ENCODE assay signal across 2 cellular contexts in the genomic region with DNA sequence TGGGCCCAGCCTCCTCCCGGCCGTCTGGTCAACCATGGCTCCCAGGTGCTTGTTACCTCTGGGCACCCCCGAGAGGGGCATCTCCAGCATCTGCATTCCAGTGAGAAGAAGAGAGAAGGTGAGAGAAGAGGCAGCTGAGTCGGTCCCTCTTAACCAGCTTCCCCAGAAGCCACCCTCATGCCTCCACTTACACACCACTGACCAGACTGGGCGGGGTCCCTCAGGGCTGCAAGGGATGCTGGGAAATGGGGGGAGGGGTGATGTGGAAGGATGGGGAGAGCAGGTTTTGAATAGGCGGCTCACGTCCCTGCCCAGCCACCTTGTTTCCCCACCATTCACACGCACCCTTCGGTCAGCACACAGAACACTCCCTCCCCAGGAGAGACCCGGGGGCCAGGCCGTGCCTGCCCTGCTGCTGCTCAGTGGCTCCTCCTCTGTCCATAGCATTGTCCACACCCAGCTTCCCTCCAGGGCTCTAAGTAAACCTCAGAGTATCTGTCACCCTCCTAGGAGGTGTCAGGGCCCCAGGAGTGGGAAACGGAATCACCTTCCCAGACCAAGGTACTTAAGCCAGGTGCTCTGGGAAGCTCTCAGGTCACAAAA.
TF ChIP-seq lines count a peak whose summit lies in the region.

No MANE protein-coding gene starts in this region.

TF ChIP-seq in GM23338, 12 proteins besides CTCF, POLR2A, EP300 and RAD21 (continues in another document):
- TF ChIP-seq, protein P1, sequence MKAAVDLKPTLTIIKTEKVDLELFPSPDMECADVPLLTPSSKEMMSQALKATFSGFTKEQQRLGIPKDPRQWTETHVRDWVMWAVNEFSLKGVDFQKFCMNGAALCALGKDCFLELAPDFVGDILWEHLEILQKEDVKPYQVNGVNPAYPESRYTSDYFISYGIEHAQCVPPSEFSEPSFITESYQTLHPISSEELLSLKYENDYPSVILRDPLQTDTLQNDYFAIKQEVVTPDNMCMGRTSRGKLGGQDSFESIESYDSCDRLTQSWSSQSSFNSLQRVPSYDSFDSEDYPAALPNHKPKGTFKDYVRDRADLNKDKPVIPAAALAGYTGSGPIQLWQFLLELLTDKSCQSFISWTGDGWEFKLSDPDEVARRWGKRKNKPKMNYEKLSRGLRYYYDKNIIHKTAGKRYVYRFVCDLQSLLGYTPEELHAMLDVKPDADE (IDR thresholded peaks at IDR 0.05), result no peak
- TF ChIP-seq EZH2phosphoT487 (IDR thresholded peaks at IDR 0.05; ENCODE audit: unreplicated experiment) (no peak), JUNB (IDR thresholded peaks at IDR 0.05; ENCODE audit: unreplicated experiment) (no peak), CREB1 (CRISPR knock-in tag; IDR thresholded peaks at IDR 0.05; ENCODE audit: low read depth) (no peak), EZH2 (IDR thresholded peaks at IDR 0.05; ENCODE audit: low read depth, unreplicated experiment) (no peak), ZNF114 (CRISPR knock-in tag; IDR thresholded peaks at IDR 0.05) (no peak), ZNF331 (CRISPR knock-in tag; IDR thresholded peaks at IDR 0.05; ENCODE audit: low read depth) (no peak), POLR2AphosphoS5 (IDR thresholded peaks at IDR 0.05; ENCODE audit: low read depth) (no peak)
- TF ChIP-seq, protein P2, sequence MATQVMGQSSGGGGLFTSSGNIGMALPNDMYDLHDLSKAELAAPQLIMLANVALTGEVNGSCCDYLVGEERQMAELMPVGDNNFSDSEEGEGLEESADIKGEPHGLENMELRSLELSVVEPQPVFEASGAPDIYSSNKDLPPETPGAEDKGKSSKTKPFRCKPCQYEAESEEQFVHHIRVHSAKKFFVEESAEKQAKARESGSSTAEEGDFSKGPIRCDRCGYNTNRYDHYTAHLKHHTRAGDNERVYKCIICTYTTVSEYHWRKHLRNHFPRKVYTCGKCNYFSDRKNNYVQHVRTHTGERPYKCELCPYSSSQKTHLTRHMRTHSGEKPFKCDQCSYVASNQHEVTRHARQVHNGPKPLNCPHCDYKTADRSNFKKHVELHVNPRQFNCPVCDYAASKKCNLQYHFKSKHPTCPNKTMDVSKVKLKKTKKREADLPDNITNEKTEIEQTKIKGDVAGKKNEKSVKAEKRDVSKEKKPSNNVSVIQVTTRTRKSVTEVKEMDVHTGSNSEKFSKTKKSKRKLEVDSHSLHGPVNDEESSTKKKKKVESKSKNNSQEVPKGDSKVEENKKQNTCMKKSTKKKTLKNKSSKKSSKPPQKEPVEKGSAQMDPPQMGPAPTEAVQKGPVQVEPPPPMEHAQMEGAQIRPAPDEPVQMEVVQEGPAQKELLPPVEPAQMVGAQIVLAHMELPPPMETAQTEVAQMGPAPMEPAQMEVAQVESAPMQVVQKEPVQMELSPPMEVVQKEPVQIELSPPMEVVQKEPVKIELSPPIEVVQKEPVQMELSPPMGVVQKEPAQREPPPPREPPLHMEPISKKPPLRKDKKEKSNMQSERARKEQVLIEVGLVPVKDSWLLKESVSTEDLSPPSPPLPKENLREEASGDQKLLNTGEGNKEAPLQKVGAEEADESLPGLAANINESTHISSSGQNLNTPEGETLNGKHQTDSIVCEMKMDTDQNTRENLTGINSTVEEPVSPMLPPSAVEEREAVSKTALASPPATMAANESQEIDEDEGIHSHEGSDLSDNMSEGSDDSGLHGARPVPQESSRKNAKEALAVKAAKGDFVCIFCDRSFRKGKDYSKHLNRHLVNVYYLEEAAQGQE (IDR thresholded peaks at IDR 0.05; ENCODE audit: unreplicated experiment), result no peak

TF ChIP-seq in H1, 55 proteins besides CTCF, POLR2A, EP300 and RAD21:
- TF ChIP-seq CBX8 (IDR thresholded peaks at IDR 0.05; ENCODE audit: borderline replicate concordance, low read depth, low read length) (no peak), SUZ12 (IDR thresholded peaks at IDR 0.05; ENCODE audit: low read length) (no peak)
